In genomic region chr1:198167436-198167934, GRCh38 we compare ENCODE assay signal across 9 cellular contexts.
DNase-seq lines count a peak whose midpoint lies in the region; ATAC-seq, FAIRE-seq and TF ChIP-seq lines count a peak whose summit lies in the region.
"Had no signal": no experiment of that assay in that cellular context is flagged by ENCODE, and none has a peak within 500 bp of the region (broad histone marks: within the 10 kb centered on the region; RNA-seq: fewer than 3 reads in every experiment).

No MANE protein-coding gene starts in this region.

- no peak for TF ChIP-seq CTCF in epithelial cell of esophagus (IDR thresholded peaks at IDR 0.05; ENCODE audit: insufficient read depth, low read depth, low read length, missing control alignments)

- DNase-seq in NK-92 treated with Interleukin-12 subunit alpha and Interleukin-12 subunit beta, amount 100 ng/mL, for 24 hours (lab: John Stamatoyannopoulos, UW) = peak; percentile 26
- DNase-seq in NK-92 (lab: John Stamatoyannopoulos, UW; ENCODE audit: unreplicated experiment) (no peak), RCC 7860 (ENCODE audit: low spot score) (peak; percentile 62), epithelial cell of esophagus (ENCODE audit: low read depth) (peak; percentile 82), D341Med (ENCODE audit: low spot score) (no peak), NCI-H128 (lab: John Stamatoyannopoulos, UW; ENCODE audit: unreplicated experiment) (no peak), cortex of kidney (lab: John Stamatoyannopoulos, UW) (no peak)

- H3K4me3 ChIP-seq in epithelial cell of esophagus (ENCODE audit: low read length) = no peak overlapping the region
- H3K4me3 ChIP-seq: A549 had no signal

- FAIRE-seq in RCC 7860 (lab: Jason Lieb, UNC) = peak; percentile 68
- FAIRE-seq: A549 had no signal

- peak; percentile 55 for ATAC-seq in HG02759 (IDR thresholded peaks at IDR 0.05; ENCODE audit: unreplicated experiment)
- ATAC-seq: A549 had no signal

Comparison
In these comparisons a context has a peak if more than half of its experiments do, and no peak if none do; other contexts are left out.
1. DNase-seq: peak in NK-92 treated with Interleukin-12 subunit alpha and Interleukin-12 subunit beta, amount 100 ng/mL, for 24 hours (single experiment), RCC 7860 (single experiment) and epithelial cell of esophagus (single experiment); none in NK-92 (single experiment), D341Med (single experiment), NCI-H128 (single experiment) and cortex of kidney (single experiment).